8 cellular contexts compared by ENCODE assay signal in genomic region chr10:103397191-103397825, GRCh38. TPM values are rescaled to one million over a fixed set of nuclear protein-coding genes. Genes with fewer than 3 reads are reported as not detected.
DNase-seq lines count a peak whose midpoint lies in the region; ATAC-seq and TF ChIP-seq lines count a peak whose summit lies in the region.

No MANE protein-coding gene starts in this region.

- peak overlapping the region; percentile 92 to 99 (median 98) for H3K4me3 Mint-ChIP-seq in CD8-positive, alpha-beta memory T cell
- H3K4me3 Mint-ChIP-seq in nephron progenitor cell = peak overlapping the region; percentile 100

- peaks cover 18% of the 10 kb centered on the region for H3K36me3 ChIP-seq in CD8-positive, alpha-beta memory T cell (ENCODE audit: insufficient read depth, low read length)

- no peaks in the 10 kb centered on the region for H3K27me3 ChIP-seq in CD8-positive, alpha-beta memory T cell (ENCODE audit: insufficient read depth, low read length, poor library complexity, severe bottlenecking)
- H3K27me3 ChIP-seq in dorsolateral prefrontal cortex = no peaks in the 10 kb centered on the region

- ATAC-seq in HG03521 (IDR thresholded peaks at IDR 0.05; ENCODE audit: unreplicated experiment) = no peak

- peak in 1 of 5 donors; percentile 18 for DNase-seq in CD8-positive, alpha-beta memory T cell
- DNase-seq in NB4 (ENCODE audit: low read depth) (peak; percentile 48), dorsolateral prefrontal cortex (no peak), nephron progenitor cell (peak; percentile 9), SHP77 treated with DMSO at 0.1 percent for 48 hours (lab: John Stamatoyannopoulos, UW) (no peak), SHP77 (lab: John Stamatoyannopoulos, UW) (no peak), AG08395 (ENCODE audit: low spot score) (no peak)

- intact Hi-C loops in dorsolateral prefrontal cortex (cut with DNase I) = no loop called here

- H3K27ac Mint-ChIP-seq in CD8-positive, alpha-beta memory T cell = peak overlapping the region; percentile 72 to 97 (median 96)
- peak overlapping the region; percentile 99 for H3K27ac Mint-ChIP-seq in nephron progenitor cell

- H3K9me3 Mint-ChIP-seq in CD8-positive, alpha-beta memory T cell = no peaks in the 10 kb centered on the region
- H3K9me3 Mint-ChIP-seq in nephron progenitor cell = no peaks in the 10 kb centered on the region

- H3K4me3 ChIP-seq in CD8-positive, alpha-beta memory T cell (ENCODE audit: low read length) = peak overlapping the region; percentile 96
- H3K4me3 ChIP-seq in NB4 (ENCODE audit: low read depth, low read length) = peak overlapping the region; percentile 92
- peak overlapping the region; percentile 72 to 100 (median 96) for H3K4me3 ChIP-seq in dorsolateral prefrontal cortex

- peak overlapping the region; percentile 76 for H3K27ac ChIP-seq in CD8-positive, alpha-beta memory T cell (ENCODE audit: low read depth, low read length)
- no peak overlapping the region for H3K27ac ChIP-seq in dorsolateral prefrontal cortex

- no peaks in the 10 kb centered on the region for H3K9me3 ChIP-seq in CD8-positive, alpha-beta memory T cell (ENCODE audit: low read length)

- peaks cover 55 to 66% (median 65%) of the 10 kb centered on the region in 3 donors for H3K4me1 Mint-ChIP-seq in CD8-positive, alpha-beta memory T cell
- peaks cover 57% of the 10 kb centered on the region for H3K4me1 Mint-ChIP-seq in nephron progenitor cell

- peaks cover 43% of the 10 kb centered on the region for H3K4me1 ChIP-seq in CD8-positive, alpha-beta memory T cell (ENCODE audit: insufficient read depth, low read length)

- peaks cover 0 to 67% (median 5%) of the 10 kb centered on the region in 3 donors for H3K36me3 Mint-ChIP-seq in CD8-positive, alpha-beta memory T cell
- H3K36me3 Mint-ChIP-seq in nephron progenitor cell (ENCODE audit: low read depth) = peaks cover 53% of the 10 kb centered on the region

- no peak for TF ChIP-seq POLR2A in NB4 (IDR thresholded peaks at IDR 0.05; ENCODE audit: extremely low read depth, insufficient read length)

- CTCF ChIA-PET in CD8-positive, alpha-beta memory T cell (lab: Charles Lee) = interaction anchor here (0.7 kb wide), 1 partner anchor 586 kb away, joined by 3 read pairs; no protein-coding TSS in a partner anchor

- TF ChIP-seq CTCF in NB4 (IDR thresholded peaks at IDR 0.05; ENCODE audit: low read depth, low read length) = no peak
- no peak for TF ChIP-seq CTCF in dorsolateral prefrontal cortex (IDR thresholded peaks at IDR 0.05 in 54 of 56, conservative IDR thresholded peaks at IDR 0.05 in 2 of 56; ENCODE audit: low read depth in 1 of 56, partially characterized antibody in 56 of 56)
- no peak for TF ChIP-seq CTCF in nephron progenitor cell (IDR thresholded peaks at IDR 0.05)

- POLR2A ChIA-PET in CD8-positive, alpha-beta memory T cell (lab: Charles Lee) = interaction anchor here (0.5 to 0.7 kb wide), 2 partner anchors 49 to 76 kb away, joined by 3 to 10 read pairs; no protein-coding TSS in a partner anchor

- no peaks in the 10 kb centered on the region for H3K27me3 Mint-ChIP-seq in CD8-positive, alpha-beta memory T cell
- H3K27me3 Mint-ChIP-seq in nephron progenitor cell (ENCODE audit: low read depth, poor library complexity) = peaks cover 2% of the 10 kb centered on the region

RNA-seq across cellular contexts. Expression of gene PDCD11, which starts 0.9 kb away (rescaled TPM):
- 10 to 100 TPM; 88.5 to 91.3 TPM for total RNA-seq in CD8-positive, alpha-beta memory T cell
- 16.4 TPM for polyA plus RNA-seq in CD8-positive, alpha-beta memory T cell
- total RNA-seq in dorsolateral prefrontal cortex = 10 to 100 TPM; 13.8 to 28.8 (median 19.8) TPM

RNA-seq across cellular contexts. Expression of gene ATP5MK, which starts 1.0 kb away (rescaled TPM):
- total RNA-seq in CD8-positive, alpha-beta memory T cell = 100 to 1,000 TPM; 438 to 454 TPM
- polyA plus RNA-seq in CD8-positive, alpha-beta memory T cell = 553 TPM
- 100 to 1,000 TPM; 194 to 564 (median 384) TPM for total RNA-seq in dorsolateral prefrontal cortex

RNA-seq across cellular contexts. Expression of gene TAF5, which starts 29.5 kb away (rescaled TPM):
- total RNA-seq in CD8-positive, alpha-beta memory T cell = 10 to 100 TPM; 10.9 to 11.4 TPM
- polyA plus RNA-seq in CD8-positive, alpha-beta memory T cell = 4.4 TPM
- 1 to 10 TPM; 3.0 to 7.1 (median 4.9) TPM for total RNA-seq in dorsolateral prefrontal cortex

RNA-seq across cellular contexts. Expression of gene PCGF6, which starts 46.4 kb away (rescaled TPM):
- total RNA-seq in CD8-positive, alpha-beta memory T cell = 10 to 100 TPM; 17.6 to 17.7 TPM
- polyA plus RNA-seq in CD8-positive, alpha-beta memory T cell = 10.8 TPM
- 10 to 100 TPM in 10 of 120 experiments, 1 to 10 TPM in 110; 4.2 to 13.9 (median 7.3) TPM for total RNA-seq in dorsolateral prefrontal cortex

RNA-seq across cellular contexts. Expression of gene CALHM2, which starts 54.9 kb away (rescaled TPM):
- 10 to 100 TPM; 20.4 to 22.2 TPM for total RNA-seq in CD8-positive, alpha-beta memory T cell
- 92.7 TPM for polyA plus RNA-seq in CD8-positive, alpha-beta memory T cell
- total RNA-seq in dorsolateral prefrontal cortex = 10 to 100 TPM in 97 of 120 experiments, 1 to 10 TPM in 23; 4.9 to 25.1 (median 12.7) TPM

Comparison
In these comparisons a context has a peak if more than half of its experiments do, and no peak if none do; other contexts are left out.
1. DNase-seq: peak in NB4 (single experiment) and nephron progenitor cell (single experiment); none in dorsolateral prefrontal cortex (0 of 10), SHP77 treated with DMSO at 0.1 percent for 48 hours (single experiment), SHP77 (0 of 2) and AG08395 (single experiment).
2. Peak in every context shown above with its lines, with median percentiles within 50 percentile points of each other: H3K4me3 ChIP-seq.